ENCODE assay signal across 1 cellular context in genomic region chr5:79301046-79301712, GRCh38.
TF ChIP-seq lines count a peak whose summit lies in the region.

No MANE protein-coding gene starts in this region.

TF ChIP-seq in GM23338, 12 proteins besides CTCF, POLR2A, EP300 and RAD21 (continued from another document):
- TF ChIP-seq, protein P1, sequence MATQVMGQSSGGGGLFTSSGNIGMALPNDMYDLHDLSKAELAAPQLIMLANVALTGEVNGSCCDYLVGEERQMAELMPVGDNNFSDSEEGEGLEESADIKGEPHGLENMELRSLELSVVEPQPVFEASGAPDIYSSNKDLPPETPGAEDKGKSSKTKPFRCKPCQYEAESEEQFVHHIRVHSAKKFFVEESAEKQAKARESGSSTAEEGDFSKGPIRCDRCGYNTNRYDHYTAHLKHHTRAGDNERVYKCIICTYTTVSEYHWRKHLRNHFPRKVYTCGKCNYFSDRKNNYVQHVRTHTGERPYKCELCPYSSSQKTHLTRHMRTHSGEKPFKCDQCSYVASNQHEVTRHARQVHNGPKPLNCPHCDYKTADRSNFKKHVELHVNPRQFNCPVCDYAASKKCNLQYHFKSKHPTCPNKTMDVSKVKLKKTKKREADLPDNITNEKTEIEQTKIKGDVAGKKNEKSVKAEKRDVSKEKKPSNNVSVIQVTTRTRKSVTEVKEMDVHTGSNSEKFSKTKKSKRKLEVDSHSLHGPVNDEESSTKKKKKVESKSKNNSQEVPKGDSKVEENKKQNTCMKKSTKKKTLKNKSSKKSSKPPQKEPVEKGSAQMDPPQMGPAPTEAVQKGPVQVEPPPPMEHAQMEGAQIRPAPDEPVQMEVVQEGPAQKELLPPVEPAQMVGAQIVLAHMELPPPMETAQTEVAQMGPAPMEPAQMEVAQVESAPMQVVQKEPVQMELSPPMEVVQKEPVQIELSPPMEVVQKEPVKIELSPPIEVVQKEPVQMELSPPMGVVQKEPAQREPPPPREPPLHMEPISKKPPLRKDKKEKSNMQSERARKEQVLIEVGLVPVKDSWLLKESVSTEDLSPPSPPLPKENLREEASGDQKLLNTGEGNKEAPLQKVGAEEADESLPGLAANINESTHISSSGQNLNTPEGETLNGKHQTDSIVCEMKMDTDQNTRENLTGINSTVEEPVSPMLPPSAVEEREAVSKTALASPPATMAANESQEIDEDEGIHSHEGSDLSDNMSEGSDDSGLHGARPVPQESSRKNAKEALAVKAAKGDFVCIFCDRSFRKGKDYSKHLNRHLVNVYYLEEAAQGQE (IDR thresholded peaks at IDR 0.05; ENCODE audit: unreplicated experiment), result no peak
- TF ChIP-seq ZNF114 (CRISPR knock-in tag; IDR thresholded peaks at IDR 0.05) (no peak), EZH2phosphoT487 (IDR thresholded peaks at IDR 0.05; ENCODE audit: unreplicated experiment) (no peak), POLR2AphosphoS5 (IDR thresholded peaks at IDR 0.05; ENCODE audit: low read depth) (no peak), JUNB (IDR thresholded peaks at IDR 0.05; ENCODE audit: unreplicated experiment) (no peak), EZH2 (IDR thresholded peaks at IDR 0.05; ENCODE audit: low read depth, unreplicated experiment) (no peak)
- TF ChIP-seq, protein P2, sequence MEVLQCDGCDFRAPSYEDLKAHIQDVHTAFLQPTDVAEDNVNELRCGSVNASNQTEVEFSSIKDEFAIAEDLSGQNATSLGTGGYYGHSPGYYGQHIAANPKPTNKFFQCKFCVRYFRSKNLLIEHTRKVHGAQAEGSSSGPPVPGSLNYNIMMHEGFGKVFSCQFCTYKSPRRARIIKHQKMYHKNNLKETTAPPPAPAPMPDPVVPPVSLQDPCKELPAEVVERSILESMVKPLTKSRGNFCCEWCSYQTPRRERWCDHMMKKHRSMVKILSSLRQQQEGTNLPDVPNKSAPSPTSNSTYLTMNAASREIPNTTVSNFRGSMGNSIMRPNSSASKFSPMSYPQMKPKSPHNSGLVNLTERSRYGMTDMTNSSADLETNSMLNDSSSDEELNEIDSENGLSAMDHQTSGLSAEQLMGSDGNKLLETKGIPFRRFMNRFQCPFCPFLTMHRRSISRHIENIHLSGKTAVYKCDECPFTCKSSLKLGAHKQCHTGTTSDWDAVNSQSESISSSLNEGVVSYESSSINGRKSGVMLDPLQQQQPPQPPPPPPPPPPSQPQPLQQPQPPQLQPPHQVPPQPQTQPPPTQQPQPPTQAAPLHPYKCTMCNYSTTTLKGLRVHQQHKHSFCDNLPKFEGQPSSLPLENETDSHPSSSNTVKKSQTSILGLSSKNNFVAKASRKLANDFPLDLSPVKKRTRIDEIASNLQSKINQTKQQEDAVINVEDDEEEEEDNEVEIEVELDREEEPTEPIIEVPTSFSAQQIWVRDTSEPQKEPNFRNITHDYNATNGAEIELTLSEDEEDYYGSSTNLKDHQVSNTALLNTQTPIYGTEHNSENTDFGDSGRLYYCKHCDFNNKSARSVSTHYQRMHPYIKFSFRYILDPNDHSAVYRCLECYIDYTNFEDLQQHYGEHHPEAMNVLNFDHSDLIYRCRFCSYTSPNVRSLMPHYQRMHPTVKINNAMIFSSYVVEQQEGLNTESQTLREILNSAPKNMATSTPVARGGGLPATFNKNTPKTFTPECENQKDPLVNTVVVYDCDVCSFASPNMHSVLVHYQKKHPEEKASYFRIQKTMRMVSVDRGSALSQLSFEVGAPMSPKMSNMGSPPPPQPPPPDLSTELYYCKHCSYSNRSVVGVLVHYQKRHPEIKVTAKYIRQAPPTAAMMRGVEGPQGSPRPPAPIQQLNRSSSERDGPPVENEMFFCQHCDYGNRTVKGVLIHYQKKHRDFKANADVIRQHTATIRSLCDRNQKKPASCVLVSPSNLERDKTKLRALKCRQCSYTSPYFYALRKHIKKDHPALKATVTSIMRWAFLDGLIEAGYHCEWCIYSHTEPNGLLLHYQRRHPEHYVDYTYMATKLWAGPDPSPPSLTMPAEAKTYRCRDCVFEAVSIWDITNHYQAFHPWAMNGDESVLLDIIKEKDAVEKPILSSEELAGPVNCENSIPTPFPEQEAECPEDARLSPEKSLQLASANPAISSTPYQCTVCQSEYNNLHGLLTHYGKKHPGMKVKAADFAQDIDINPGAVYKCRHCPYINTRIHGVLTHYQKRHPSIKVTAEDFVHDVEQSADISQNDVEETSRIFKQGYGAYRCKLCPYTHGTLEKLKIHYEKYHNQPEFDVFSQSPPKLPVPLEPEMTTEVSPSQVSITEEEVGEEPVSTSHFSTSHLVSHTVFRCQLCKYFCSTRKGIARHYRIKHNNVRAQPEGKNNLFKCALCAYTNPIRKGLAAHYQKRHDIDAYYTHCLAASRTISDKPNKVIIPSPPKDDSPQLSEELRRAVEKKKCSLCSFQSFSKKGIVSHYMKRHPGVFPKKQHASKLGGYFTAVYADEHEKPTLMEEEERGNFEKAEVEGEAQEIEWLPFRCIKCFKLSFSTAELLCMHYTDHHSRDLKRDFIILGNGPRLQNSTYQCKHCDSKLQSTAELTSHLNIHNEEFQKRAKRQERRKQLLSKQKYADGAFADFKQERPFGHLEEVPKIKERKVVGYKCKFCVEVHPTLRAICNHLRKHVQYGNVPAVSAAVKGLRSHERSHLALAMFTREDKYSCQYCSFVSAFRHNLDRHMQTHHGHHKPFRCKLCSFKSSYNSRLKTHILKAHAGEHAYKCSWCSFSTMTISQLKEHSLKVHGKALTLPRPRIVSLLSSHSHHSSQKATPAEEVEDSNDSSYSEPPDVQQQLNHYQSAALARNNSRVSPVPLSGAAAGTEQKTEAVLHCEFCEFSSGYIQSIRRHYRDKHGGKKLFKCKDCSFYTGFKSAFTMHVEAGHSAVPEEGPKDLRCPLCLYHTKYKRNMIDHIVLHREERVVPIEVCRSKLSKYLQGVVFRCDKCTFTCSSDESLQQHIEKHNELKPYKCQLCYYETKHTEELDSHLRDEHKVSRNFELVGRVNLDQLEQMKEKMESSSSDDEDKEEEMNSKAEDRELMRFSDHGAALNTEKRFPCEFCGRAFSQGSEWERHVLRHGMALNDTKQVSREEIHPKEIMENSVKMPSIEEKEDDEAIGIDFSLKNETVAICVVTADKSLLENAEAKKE (CRISPR knock-in tag; IDR thresholded peaks at IDR 0.05), result no peak
